ENCODE assay signal across 8 cellular contexts in the genomic region with DNA sequence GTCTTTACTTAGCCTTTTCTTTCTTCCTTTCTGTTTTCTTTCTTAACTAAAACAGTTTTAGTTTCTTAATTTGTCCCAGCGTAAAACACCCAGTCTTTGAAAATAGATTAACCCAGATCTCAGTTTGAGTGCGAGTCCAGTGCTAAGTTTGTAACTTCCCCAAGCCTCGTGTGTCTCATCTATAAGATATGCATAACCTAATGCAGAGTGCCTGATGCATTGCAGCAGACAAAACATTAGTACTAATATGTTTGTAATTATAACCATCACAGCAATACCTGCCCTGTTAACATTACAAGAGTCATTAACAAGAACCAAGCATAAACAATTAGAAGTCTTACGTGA. TPM values are rescaled to one million over a fixed set of nuclear protein-coding genes. Genes with fewer than 3 reads are reported as not detected.
DNase-seq lines count a peak whose midpoint lies in the region; ATAC-seq and TF ChIP-seq lines count a peak whose summit lies in the region.

No MANE protein-coding gene starts in this region.

- H3K9me3 ChIP-seq in DOHH2 (ENCODE audit: control insufficient read depth, insufficient read depth, low read length) (no peaks in the 10 kb centered on the region), right atrium auricular region (peaks cover 0 to 2% of the 10 kb centered on the region in 2 donors), skeletal muscle satellite cell (replicated peaks; ENCODE audit: low read length) (no peaks in the 10 kb centered on the region)

- peak overlapping the region; percentile 94 for H3K4me3 Mint-ChIP-seq in activated CD4-positive, alpha-beta memory T cell treated with anti-CD3 and anti-CD28 coated beads for 36 hours

- CTCF ChIA-PET in activated CD4-positive, alpha-beta memory T cell treated with anti-CD3 and anti-CD28 coated beads for 36 hours (lab: Charles Lee): interaction anchor here (1.2 to 3.1 kb wide), 3 partner anchors 132 to 523 kb away, joined by 5 to 9 read pairs (median 7); no protein-coding TSS in a partner anchor

- H3K27ac ChIP-seq in DOHH2 (ENCODE audit: low read depth, low read length): peak overlapping the region; percentile 68
- H3K27ac ChIP-seq in right atrium auricular region: peak overlapping the region; percentile 75 to 76

- peak; percentile 23 for ATAC-seq in HG02852 (IDR thresholded peaks at IDR 0.05; ENCODE audit: unreplicated experiment)

- H3K36me3 Mint-ChIP-seq in activated CD4-positive, alpha-beta memory T cell treated with anti-CD3 and anti-CD28 coated beads for 36 hours: peaks cover 2% of the 10 kb centered on the region

- intact Hi-C loops in activated CD4-positive, alpha-beta memory T cell treated with anti-CD3 and anti-CD28 coated beads for 36 hours (cut with micrococcal nuclease): loop anchor here (2.0 to 10.0 kb wide), 2 partner anchors 371 to 845 kb away; partner anchors contain the start of genes FANCB and MOSPD2

- no peaks in the 10 kb centered on the region for H3K9me3 Mint-ChIP-seq in activated CD4-positive, alpha-beta memory T cell treated with anti-CD3 and anti-CD28 coated beads for 36 hours

- H3K4me3 ChIP-seq in DOHH2 (ENCODE audit: low read length) (peak overlapping the region; percentile 90), right atrium auricular region (peak overlapping the region; percentile 54 to 65), skeletal muscle satellite cell (ENCODE audit: low read length) (peak overlapping the region; percentile 81)

- H3K27ac Mint-ChIP-seq in activated CD4-positive, alpha-beta memory T cell treated with anti-CD3 and anti-CD28 coated beads for 36 hours: peak overlapping the region; percentile 94

- POLR2A ChIA-PET in activated CD4-positive, alpha-beta memory T cell treated with anti-CD3 and anti-CD28 coated beads for 36 hours (lab: Charles Lee): interaction anchor here (1.4 to 1.8 kb wide), 3 partner anchors 296 to 523 kb away, joined by 3 to 7 read pairs (median 3); partner anchors contain the start of genes OFD1 and TRAPPC2

- H3K27me3 ChIP-seq in DOHH2 (ENCODE audit: control insufficient read depth, low read length) (no peaks in the 10 kb centered on the region), right atrium auricular region (no peaks in the 10 kb centered on the region), skeletal muscle satellite cell (ENCODE audit: control insufficient read depth, insufficient read depth, low read length) (no peaks in the 10 kb centered on the region)

- DNase-seq in activated CD4-positive, alpha-beta memory T cell treated with anti-CD3 and anti-CD28 coated beads for 36 hours: no peak
- DNase-seq in right atrium auricular region (ENCODE audit: low spot score): no peak
- DNase-seq in activated effector memory CD4-positive, alpha-beta T cell treated with anti-CD3 and anti-CD28 coated beads, Interleukin-2, amount 50 U/mL, for 16 hours: no peak
- no peak for DNase-seq in NCI-H2107 treated with DMSO at 0.1 percent for 48 hours (lab: John Stamatoyannopoulos, UW; ENCODE audit: unreplicated experiment)
- DNase-seq in activated CD4-positive, alpha-beta T cell treated with anti-CD3 and anti-CD28 coated beads for 48 hours: no peak

- H3K27me3 Mint-ChIP-seq in activated CD4-positive, alpha-beta memory T cell treated with anti-CD3 and anti-CD28 coated beads for 36 hours: no peaks in the 10 kb centered on the region

- peaks cover 8% of the 10 kb centered on the region for H3K36me3 ChIP-seq in DOHH2 (ENCODE audit: control insufficient read depth, low read length)
- H3K36me3 ChIP-seq in right atrium auricular region: no peaks in the 10 kb centered on the region
- H3K36me3 ChIP-seq in skeletal muscle satellite cell (ENCODE audit: insufficient read depth, low read length): no peaks in the 10 kb centered on the region

- H3K4me2 ChIP-seq in DOHH2 (ENCODE audit: low read length): peak overlapping the region; percentile 69
- peak overlapping the region; percentile 84 for H3K4me2 ChIP-seq in skeletal muscle satellite cell (ENCODE audit: low read length)

- no peaks in the 10 kb centered on the region for H4K20me1 ChIP-seq in DOHH2 (ENCODE audit: control insufficient read depth, insufficient read depth, low read depth, low read length)

- H3K4me1 ChIP-seq in DOHH2 (ENCODE audit: control insufficient read depth, low read length) (peaks cover 46% of the 10 kb centered on the region), right atrium auricular region (peaks cover 0 to 20% of the 10 kb centered on the region in 2 donors), skeletal muscle satellite cell (ENCODE audit: control insufficient read depth, insufficient read depth, low read length) (peaks cover 33% of the 10 kb centered on the region)

- peaks cover 25% of the 10 kb centered on the region for H3K4me1 Mint-ChIP-seq in activated CD4-positive, alpha-beta memory T cell treated with anti-CD3 and anti-CD28 coated beads for 36 hours (ENCODE audit: low read depth)

- no peaks in the 10 kb centered on the region for H3K9me2 ChIP-seq in DOHH2 (replicated peaks; ENCODE audit: control insufficient read depth, low read length)

- H3F3A ChIP-seq in DOHH2 (ENCODE audit: control insufficient read depth, insufficient read depth): peaks cover 4% of the 10 kb centered on the region; the same call in 1 of the 2 replicates

- H3K9ac ChIP-seq in skeletal muscle satellite cell (ENCODE audit: low read depth, low read length): peak overlapping the region; percentile 91

- no peak for TF ChIP-seq CTCF in DOHH2 (IDR thresholded peaks at IDR 0.05; ENCODE audit: low read depth, low read length, poor library complexity, severe bottlenecking)
- TF ChIP-seq CTCF in right atrium auricular region (IDR thresholded peaks at IDR 0.05): no peak

- H3K79me2 ChIP-seq in DOHH2 (ENCODE audit: control insufficient read depth, low read length): peaks cover 41% of the 10 kb centered on the region

RNA-seq across cellular contexts. Expression of gene GEMIN8, which starts 0.5 kb away (rescaled TPM):
- total RNA-seq in activated CD4-positive, alpha-beta memory T cell treated with anti-CD3 and anti-CD28 coated beads for 36 hours: 10 to 100 TPM in 1 of 2 experiments, 1 to 10 TPM in 1; 8.5 to 10.6 TPM
- 10 to 100 TPM in 1 of 2 donors, 1 to 10 TPM in 1; 7.6 to 12.8 TPM for total RNA-seq in right atrium auricular region
- total RNA-seq in skeletal muscle satellite cell (2012; rRNA removed): 8.3 and 9.6 TPM in 2 replicates
